8 cellular contexts compared by ENCODE assay signal in genomic region chr3:105752791-105753415, GRCh38.
DNase-seq lines count a peak whose midpoint lies in the region; ATAC-seq, FAIRE-seq and TF ChIP-seq lines count a peak whose summit lies in the region.

No MANE protein-coding gene starts in this region.

- DNase-seq in activated T-cell treated with anti-CD3 and anti-CD28 coated beads for 1 hour (ENCODE audit: low read depth), result peak; percentile 12
- no peak for DNase-seq in activated T-cell treated with anti-CD3 and anti-CD28 coated beads, Interleukin-2, amount 50 U/mL, for 1 hour
- peak; percentile 12 to 15 for DNase-seq in Kasumi-1 (lab: John Stamatoyannopoulos, UW)
- DNase-seq in adipocyte (ENCODE audit: low read depth), result peak; percentile 29
- no peak for DNase-seq in sciatic nerve (ENCODE audit: low spot score)
- no peak for DNase-seq in kidney
- no peak for DNase-seq in DMS53 (lab: John Stamatoyannopoulos, UW)

- peaks cover 23% of the 10 kb centered on the region for H3K36me3 ChIP-seq in adipocyte (ENCODE audit: control insufficient read depth, insufficient read depth, low read length, severe bottlenecking)
- H3K36me3 ChIP-seq in kidney (ENCODE audit: control insufficient read depth in 1 of 2, insufficient read depth in 2 of 2, low read length in 2 of 2), result no peaks in the 10 kb centered on the region

- FAIRE-seq in kidney (lab: Jason Lieb, UNC), result no peak

- ATAC-seq in sciatic nerve (peak; percentile 42), GM21737 (IDR thresholded peaks at IDR 0.05; ENCODE audit: unreplicated experiment) (no peak)

- H3K4me3 ChIP-seq in adipocyte (ENCODE audit: low read length), result no peak overlapping the region
- H3K4me3 ChIP-seq in kidney (ENCODE audit: low read length in 2 of 2), result no peak overlapping the region

- H3K27me3 ChIP-seq in adipocyte (replicated peaks; ENCODE audit: control insufficient read depth, insufficient read depth, low read length), result no peaks in the 10 kb centered on the region

- H3K4me1 ChIP-seq in adipocyte (ENCODE audit: control insufficient read depth, insufficient read depth, low read length) (peaks cover 21% of the 10 kb centered on the region), kidney (ENCODE audit: control insufficient read depth in 1 of 2, insufficient read depth in 1 of 2, low read depth in 1 of 2, low read length in 2 of 2) (no peaks in the 10 kb centered on the region)

- no peak for TF ChIP-seq CTCF in kidney (IDR thresholded peaks at IDR 0.05; ENCODE audit: borderline replicate concordance, extremely low read depth, insufficient read depth)

- intact Hi-C loops in sciatic nerve (cut with DNase I), result no loop called here
- intact Hi-C loops in kidney (cut with DNase I), result no loop called here

- H3K27ac ChIP-seq in kidney (ENCODE audit: low read depth in 2 of 2, low read length in 2 of 2), result no peak overlapping the region

- H3K9me3 ChIP-seq in adipocyte (ENCODE audit: control insufficient read depth, low read length) (no peaks in the 10 kb centered on the region), kidney (ENCODE audit: control insufficient read depth in 1 of 2, low read length in 2 of 2) (no peaks in the 10 kb centered on the region)

- H3K9ac ChIP-seq in adipocyte (ENCODE audit: low read length) (no peak overlapping the region), kidney (ENCODE audit: low read length in 2 of 2) (no peak overlapping the region)

Comparison
In these comparisons a context has a peak if more than half of its experiments do, and no peak if none do; other contexts are left out.
1. DNase-seq: peak in activated T-cell treated with anti-CD3 and anti-CD28 coated beads for 1 hour (single experiment), Kasumi-1 (2 of 2) and adipocyte (single experiment); none in activated T-cell treated with anti-CD3 and anti-CD28 coated beads, Interleukin-2, amount 50 U/mL, for 1 hour (single experiment), sciatic nerve (single experiment), kidney (single experiment) and DMS53 (single experiment).